Comparison of ENCODE assay signal across 2 cellular contexts in genomic region chr18:62485684-62486083, GRCh38.
A peak's percentile ranks its signal among the peaks of the same experiment; 100 is the strongest.
TF ChIP-seq lines count a peak whose summit lies in the region.

No MANE protein-coding gene starts in this region.

TF ChIP-seq in HepG2, 621 proteins besides CTCF, POLR2A, EP300 and RAD21 (continued from another document):
- TF ChIP-seq, protein P1, sequence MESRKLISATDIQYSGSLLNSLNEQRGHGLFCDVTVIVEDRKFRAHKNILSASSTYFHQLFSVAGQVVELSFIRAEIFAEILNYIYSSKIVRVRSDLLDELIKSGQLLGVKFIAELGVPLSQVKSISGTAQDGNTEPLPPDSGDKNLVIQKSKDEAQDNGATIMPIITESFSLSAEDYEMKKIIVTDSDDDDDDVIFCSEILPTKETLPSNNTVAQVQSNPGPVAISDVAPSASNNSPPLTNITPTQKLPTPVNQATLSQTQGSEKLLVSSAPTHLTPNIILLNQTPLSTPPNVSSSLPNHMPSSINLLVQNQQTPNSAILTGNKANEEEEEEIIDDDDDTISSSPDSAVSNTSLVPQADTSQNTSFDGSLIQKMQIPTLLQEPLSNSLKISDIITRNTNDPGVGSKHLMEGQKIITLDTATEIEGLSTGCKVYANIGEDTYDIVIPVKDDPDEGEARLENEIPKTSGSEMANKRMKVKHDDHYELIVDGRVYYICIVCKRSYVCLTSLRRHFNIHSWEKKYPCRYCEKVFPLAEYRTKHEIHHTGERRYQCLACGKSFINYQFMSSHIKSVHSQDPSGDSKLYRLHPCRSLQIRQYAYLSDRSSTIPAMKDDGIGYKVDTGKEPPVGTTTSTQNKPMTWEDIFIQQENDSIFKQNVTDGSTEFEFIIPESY (CRISPR knock-in tag; IDR thresholded peaks at IDR 0.05): peak; percentile 37; the same call in 1 of the 2 replicates
- TF ChIP-seq SALL2 (CRISPR knock-in tag; IDR thresholded peaks at IDR 0.05): no peak
- TF ChIP-seq ASH2L (IDR thresholded peaks at IDR 0.05; ENCODE audit: insufficient read length, low read depth, low read length): no peak
- no peak for TF ChIP-seq ZKSCAN1 (IDR thresholded peaks at IDR 0.05; ENCODE audit: low read length)
- TF ChIP-seq SNAPC2 (CRISPR knock-in tag; IDR thresholded peaks at IDR 0.05): no peak
- TF ChIP-seq ZSCAN20 (CRISPR knock-in tag; IDR thresholded peaks at IDR 0.05; ENCODE audit: borderline replicate concordance): no peak

TF ChIP-seq in SK-N-SH, 30 proteins besides CTCF, POLR2A, EP300 and RAD21 (continued from another document):
- TF ChIP-seq, protein P2, sequence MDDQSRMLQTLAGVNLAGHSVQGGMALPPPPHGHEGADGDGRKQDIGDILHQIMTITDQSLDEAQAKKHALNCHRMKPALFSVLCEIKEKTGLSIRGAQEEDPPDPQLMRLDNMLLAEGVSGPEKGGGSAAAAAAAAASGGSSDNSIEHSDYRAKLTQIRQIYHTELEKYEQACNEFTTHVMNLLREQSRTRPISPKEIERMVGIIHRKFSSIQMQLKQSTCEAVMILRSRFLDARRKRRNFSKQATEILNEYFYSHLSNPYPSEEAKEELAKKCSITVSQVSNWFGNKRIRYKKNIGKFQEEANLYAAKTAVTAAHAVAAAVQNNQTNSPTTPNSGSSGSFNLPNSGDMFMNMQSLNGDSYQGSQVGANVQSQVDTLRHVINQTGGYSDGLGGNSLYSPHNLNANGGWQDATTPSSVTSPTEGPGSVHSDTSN (IDR thresholded peaks at IDR 0.05): peak; percentile 76
- TF ChIP-seq POLR2AphosphoS5 (IDR thresholded peaks at IDR 0.05; ENCODE audit: low read depth, low read length) (peak; percentile 16; the same call in 1 of the 2 replicates), EZH2phosphoT487 (IDR thresholded peaks at IDR 0.05; ENCODE audit: borderline replicate concordance, low read depth) (no peak)
